In the genomic region with DNA sequence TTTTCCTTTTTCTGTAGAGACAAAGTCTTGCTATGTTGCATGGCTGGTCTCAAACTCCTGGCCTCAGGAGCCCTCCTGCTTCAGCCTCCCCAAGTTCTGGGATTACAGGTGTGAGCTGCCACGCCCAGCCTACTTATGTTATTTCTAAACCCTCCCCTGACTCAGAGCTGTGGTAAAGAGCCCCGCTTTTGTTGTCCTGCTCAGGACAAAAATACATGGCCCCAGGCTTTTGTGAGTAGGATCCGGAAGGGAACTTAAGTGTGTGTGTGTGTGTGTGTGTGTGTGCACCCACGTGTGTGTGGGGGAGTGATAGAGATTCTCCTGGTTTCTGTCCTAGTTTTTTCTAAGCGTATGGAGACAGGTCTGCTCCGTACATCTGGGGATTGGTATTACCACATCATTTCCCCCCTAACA, we compare ENCODE assay signal across 15 cellular contexts.
DNase-seq lines count a peak whose midpoint lies in the region; ATAC-seq lines count a peak whose summit lies in the region.
"Had no signal": no experiment of that assay in that cellular context is flagged by ENCODE, and none has a peak within 500 bp of the region (broad histone marks: within the 10 kb centered on the region; RNA-seq: fewer than 3 reads in every experiment).

No MANE protein-coding gene starts in this region.

- ATAC-seq in naive B cell (ENCODE audit: low read depth in 2 of 2) (no peak), GM18498 (IDR thresholded peaks at IDR 0.05; ENCODE audit: unreplicated experiment) (no peak)
- ATAC-seq: activated CD4-positive, CD25-positive, alpha-beta regulatory T cell treated with anti-CD3 and anti-CD28 coated beads, Interleukin-2, amount 50 U/mL, for 24 hours; upper lobe of right lung had no signal

- intact Hi-C loops in activated naive CD4-positive, alpha-beta T cell treated with anti-CD3 and anti-CD28 coated beads for 36 hours (cut with micrococcal nuclease) = no loop called here

- H3K4me1 Mint-ChIP-seq in activated naive CD8-positive, alpha-beta T cell (ENCODE audit: low read depth) = peaks cover 83% of the 10 kb centered on the region
- peaks cover 89 to 99% (median 96%) of the 10 kb centered on the region in 3 donors for H3K4me1 Mint-ChIP-seq in naive B cell
- H3K4me1 Mint-ChIP-seq in activated naive CD4-positive, alpha-beta T cell treated with anti-CD3 and anti-CD28 coated beads for 36 hours (ENCODE audit: low read depth) = peaks cover 54% of the 10 kb centered on the region

- H3K4me3 Mint-ChIP-seq in activated naive CD8-positive, alpha-beta T cell = peak overlapping the region; percentile 2
- peak overlapping the region in 7 of 8 donors; percentile 43 to 78 (median 68) for H3K4me3 Mint-ChIP-seq in naive B cell
- H3K4me3 Mint-ChIP-seq in activated naive CD4-positive, alpha-beta T cell treated with anti-CD3 and anti-CD28 coated beads for 36 hours = no peak overlapping the region
- H3K4me3 Mint-ChIP-seq: neural crest cell had no signal

- peaks cover 6% of the 10 kb centered on the region for H3K36me3 Mint-ChIP-seq in activated naive CD8-positive, alpha-beta T cell
- peaks cover 7 to 15% of the 10 kb centered on the region in 2 donors for H3K36me3 Mint-ChIP-seq in naive B cell
- no peaks in the 10 kb centered on the region for H3K36me3 Mint-ChIP-seq in activated naive CD4-positive, alpha-beta T cell treated with anti-CD3 and anti-CD28 coated beads for 36 hours (ENCODE audit: low read depth)

- CTCF ChIA-PET in activated naive CD4-positive, alpha-beta T cell treated with anti-CD3 and anti-CD28 coated beads for 36 hours (lab: Charles Lee) = interaction anchor here (0.6 to 1.5 kb wide), 4 partner anchors 10 to 107 kb away, joined by 3 to 4 read pairs (median 3); no protein-coding TSS in a partner anchor

- no peaks in the 10 kb centered on the region for H3K9me3 Mint-ChIP-seq in activated naive CD8-positive, alpha-beta T cell (ENCODE audit: low read depth)
- H3K9me3 Mint-ChIP-seq in naive B cell = no peaks in the 10 kb centered on the region
- no peaks in the 10 kb centered on the region for H3K9me3 Mint-ChIP-seq in activated naive CD4-positive, alpha-beta T cell treated with anti-CD3 and anti-CD28 coated beads for 36 hours
- H3K9me3 Mint-ChIP-seq: neural crest cell had no signal

- H3K27me3 Mint-ChIP-seq in activated naive CD8-positive, alpha-beta T cell = no peaks in the 10 kb centered on the region
- no peaks in the 10 kb centered on the region for H3K27me3 Mint-ChIP-seq in naive B cell
- H3K27me3 Mint-ChIP-seq in activated naive CD4-positive, alpha-beta T cell treated with anti-CD3 and anti-CD28 coated beads for 36 hours (ENCODE audit: low read depth) = no peaks in the 10 kb centered on the region

- H3K27ac Mint-ChIP-seq in activated naive CD8-positive, alpha-beta T cell = no peak overlapping the region
- peak overlapping the region; percentile 77 to 97 (median 88) for H3K27ac Mint-ChIP-seq in naive B cell
- no peak overlapping the region for H3K27ac Mint-ChIP-seq in activated naive CD4-positive, alpha-beta T cell treated with anti-CD3 and anti-CD28 coated beads for 36 hours

- DNase-seq in Daoy (ENCODE audit: low read depth) (peak; percentile 35), M059J (ENCODE audit: low read depth) (peak; percentile 62), naive B cell (no peak), NCI-H146 (lab: John Stamatoyannopoulos, UW) (no peak), KG1 (lab: John Stamatoyannopoulos, UW) (no peak)
- DNase-seq in activated naive CD4-positive, alpha-beta T cell treated with anti-CD3 and anti-CD28 coated beads for 36 hours = no peak
- DNase-seq: cortex of kidney; NCI-H1436; NCI-H446 treated with DMSO at 0.1 percent for 48 hours; stimulated activated CD4-positive, alpha-beta T cell treated with anti-CD3 and anti-CD28 coated beads, Interleukin-4, amount 100 ng/mL, for 24 hours; upper lobe of right lung had no signal

Comparison
In these comparisons a context has a peak if more than half of its experiments do, and no peak if none do; other contexts are left out.
1. DNase-seq: peak in Daoy (single experiment) and M059J (single experiment); none in naive B cell (single experiment), activated naive CD4-positive, alpha-beta T cell treated with anti-CD3 and anti-CD28 coated beads for 36 hours (single experiment), NCI-H146 (single experiment) and KG1 (single experiment).
2. H3K27ac Mint-ChIP-seq: peak in naive B cell (6 of 6); none in activated naive CD8-positive, alpha-beta T cell (single experiment) and activated naive CD4-positive, alpha-beta T cell treated with anti-CD3 and anti-CD28 coated beads for 36 hours (single experiment).